In the genomic region with DNA sequence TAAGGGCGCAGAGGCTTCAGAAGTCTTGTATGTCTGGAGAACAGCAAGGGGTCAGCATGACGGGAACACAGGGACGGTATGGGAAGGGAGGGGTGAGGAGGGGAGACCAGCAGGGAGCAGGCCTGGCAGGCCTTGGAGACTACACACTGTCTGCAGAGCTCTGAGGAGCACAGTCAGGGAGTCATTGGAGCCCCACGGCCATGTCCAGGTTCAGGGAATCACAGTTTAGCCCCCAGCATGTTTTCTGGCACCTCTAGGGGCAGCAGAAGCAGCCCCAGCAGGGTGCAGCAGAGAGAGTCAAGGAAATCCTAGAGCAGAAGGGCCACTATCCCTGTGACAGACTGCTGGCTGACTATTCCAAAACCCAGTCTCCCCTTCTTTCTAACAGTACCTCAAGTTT, we compare ENCODE assay signal across 10 cellular contexts. TPM values are rescaled to one million over a fixed set of nuclear protein-coding genes. Genes with fewer than 3 reads are reported as not detected.
DNase-seq lines count a peak whose midpoint lies in the region; ATAC-seq, FAIRE-seq and TF ChIP-seq lines count a peak whose summit lies in the region.
"Had no signal": no experiment of that assay in that cellular context is flagged by ENCODE, and none has a peak within 500 bp of the region (broad histone marks: within the 10 kb centered on the region; RNA-seq: fewer than 3 reads in every experiment).

No MANE protein-coding gene starts in this region.

- H3K4me3 ChIP-seq in fibroblast of the aortic adventitia (ENCODE audit: low read depth, low read length) (no peak overlapping the region), Peyer's patch (no peak overlapping the region), transverse colon (no peak overlapping the region), aorta (ENCODE audit: low read length in 2 of 2) (no peak overlapping the region)
- H3K4me3 ChIP-seq: gastroesophageal sphincter had no signal

- H3K9me3 ChIP-seq in Peyer's patch (peaks cover 0 to 20% (median 0%) of the 10 kb centered on the region in 4 donors), transverse colon (no peaks in the 10 kb centered on the region), aorta (ENCODE audit: control insufficient read depth, low read length) (no peaks in the 10 kb centered on the region)
- H3K9me3 ChIP-seq: gastroesophageal sphincter had no signal

- no peak for TF ChIP-seq EP300 in transverse colon (IDR thresholded peaks at IDR 0.05; ENCODE audit: low read depth)

- H3K4me1 ChIP-seq in Peyer's patch, result peaks cover 0 to 11% (median 4%) of the 10 kb centered on the region in 4 donors
- peaks cover 0 to 14% (median 12%) of the 10 kb centered on the region in 4 donors for H3K4me1 ChIP-seq in transverse colon
- no peaks in the 10 kb centered on the region for H3K4me1 ChIP-seq in aorta (ENCODE audit: control insufficient read depth in 1 of 2, insufficient read depth in 2 of 2, low read length in 2 of 2)

- FAIRE-seq in urothelium cell line (lab: Jason Lieb, UNC), result no peak

- H3K27ac ChIP-seq in Peyer's patch, result no peak overlapping the region
- H3K27ac ChIP-seq in transverse colon, result no peak overlapping the region
- no peak overlapping the region for H3K27ac ChIP-seq in aorta (ENCODE audit: low read depth in 1 of 2, low read length in 2 of 2)
- H3K27ac ChIP-seq: gastroesophageal sphincter had no signal

- WGBS in transverse colon (ENCODE audit: low coverage in 1 of 2), 2 donors, result 80% methylated on average over 4 of the region's 4 CpGs; no CpG with 5 or more reads in 1 of the 2 donors
- 93 to 95% methylated on average over 4 of the region's 4 CpGs for WGBS in aorta, 2 donors

- ATAC-seq in aorta (ENCODE audit: low FRiP score), result no peak
- ATAC-seq: gastroesophageal sphincter had no signal

- TF ChIP-seq POLR2A in Peyer's patch (IDR thresholded peaks at IDR 0.05), result no peak
- TF ChIP-seq POLR2A in transverse colon (IDR thresholded peaks at IDR 0.05), result no peak

- no peaks in the 10 kb centered on the region for H3K36me3 ChIP-seq in Peyer's patch
- no peaks in the 10 kb centered on the region for H3K36me3 ChIP-seq in transverse colon
- H3K36me3 ChIP-seq in aorta (ENCODE audit: control insufficient read depth in 1 of 2, insufficient read depth in 2 of 2, low read length in 1 of 2), result no peaks in the 10 kb centered on the region
- H3K36me3 ChIP-seq: gastroesophageal sphincter had no signal

- in situ Hi-C loops in transverse colon (cut with MboI; ENCODE audit: low pct_ligation_motif_present in 1 of 4, low pct_unique_long_range_greater_than_20kb in 1 of 4, low sequenced_read_pairs in 3 of 4), result no loop called here

- intact Hi-C loops in transverse colon (cut with DNase I; ENCODE audit: low total_unique reads) (no loop called here), aorta (cut with DNase I) (no loop called here)

- peak; percentile 53 for TF ChIP-seq CTCF in GM12874 (IDR thresholded peaks at IDR 0.05; ENCODE audit: insufficient read depth, low read depth, low read length)
- peak; percentile 3 for TF ChIP-seq CTCF in fibroblast of the aortic adventitia (IDR thresholded peaks at IDR 0.05; ENCODE audit: insufficient read depth, low read length)
- TF ChIP-seq CTCF in Peyer's patch (IDR thresholded peaks at IDR 0.05), result no peak
- TF ChIP-seq CTCF in transverse colon (IDR thresholded peaks at IDR 0.05), result no peak

- no peaks in the 10 kb centered on the region for H3K27me3 ChIP-seq in Peyer's patch
- H3K27me3 ChIP-seq in transverse colon, result peaks cover 28% of the 10 kb centered on the region
- no peaks in the 10 kb centered on the region for H3K27me3 ChIP-seq in aorta (ENCODE audit: control insufficient read depth in 1 of 2, insufficient read depth in 2 of 2, low read length in 1 of 2)

- DNase-seq in DMS 273 (lab: John Stamatoyannopoulos, UW; ENCODE audit: unreplicated experiment) (peak; percentile 62), RKO (ENCODE audit: low spot score) (peak; percentile 33), fibroblast of the aortic adventitia (ENCODE audit: low read depth) (no peak), Peyer's patch (no peak), transverse colon (no peak), aorta (no peak), urothelium cell line (ENCODE audit: low spot score) (no peak)
- DNase-seq: T-helper 9 cell had no signal

RNA-seq across cellular contexts. Expression of a gene that starts 3.2 kb away (rescaled TPM):
- total RNA-seq in fibroblast of the aortic adventitia (ENCODE audit: low replicate concordance) (0.08 and 0.36 TPM in 2 replicates), Peyer's patch (1 to 10 TPM in 2 of 4 donors, under 1 TPM in 1, not detected in 1; 0.27 to 6.0 (median 2.5) TPM), transverse colon (1 to 10 TPM in 1 of 4 donors, not detected in 3; 1.1 TPM), aorta (under 1 TPM; 0.23 to 0.27 TPM)
- polyA plus RNA-seq in aorta, result under 1 TPM; 0.23 to 0.50 TPM

Comparison
In these comparisons a context has a peak if more than half of its experiments do, and no peak if none do; other contexts are left out.
1. DNase-seq: peak in DMS 273 (single experiment) and RKO (single experiment); none in fibroblast of the aortic adventitia (single experiment), Peyer's patch (0 of 3), transverse colon (single experiment), aorta (0 of 2) and urothelium cell line (single experiment).
2. CTCF ChIP-seq: peak in GM12874 (single experiment) and fibroblast of the aortic adventitia (single experiment); none in Peyer's patch (0 of 6) and transverse colon (0 of 5).